Comparison of ENCODE assay signal across 17 cellular contexts in genomic region chr12:112214064-112214463, GRCh38.
DNase-seq lines count a peak whose midpoint lies in the region; ATAC-seq and TF ChIP-seq lines count a peak whose summit lies in the region.
"Had no signal": no experiment of that assay in that cellular context is flagged by ENCODE, and none has a peak within 500 bp of the region (broad histone marks: within the 10 kb centered on the region; RNA-seq: fewer than 3 reads in every experiment).

No MANE protein-coding gene starts in this region.

- POLR2A ChIA-PET in activated B cell treated with CpG ODN at 0.5 μM for 24 hours (lab: Charles Lee) = no interaction called here
- POLR2A ChIA-PET in activated CD4-positive, alpha-beta T cell treated with anti-CD3 and anti-CD28 coated beads, Interleukin-2, amount 10 ng/mL, durations not matched to agents 7 days and 5 days (lab: Charles Lee) = no interaction called here

- ATAC-seq in activated B cell treated with CpG ODN at 0.5 μM for 24 hours (ENCODE audit: low read depth) = no peak
- ATAC-seq in stimulated activated effector memory CD8-positive, alpha-beta T cell treated with anti-CD3 and anti-CD28 coated beads, Interleukin-12 subunit alpha, Interleukin-12 subunit beta, amount 100 ng/mL, for 72 hours = no peak
- no peak for ATAC-seq in GM18519 (IDR thresholded peaks at IDR 0.05; ENCODE audit: low FRiP score, unreplicated experiment)
- ATAC-seq: HCT116 had no signal

- no peak for TF ChIP-seq POLR2A in erythroblast (IDR thresholded peaks at IDR 0.05; ENCODE audit: low read length)

- DNase-seq in AG09309 (ENCODE audit: low read depth) = peak; percentile 17
- no peak for DNase-seq in activated B cell treated with CpG ODN at 0.5 μM for 24 hours
- peak; percentile 27 to 54 for DNase-seq in erythroblast (lab: John Stamatoyannopoulos, UW)
- no peak for DNase-seq in stimulated activated effector memory CD8-positive, alpha-beta T cell treated with anti-CD3 and anti-CD28 coated beads, Interleukin-12 subunit alpha, Interleukin-12 subunit beta, amount 100 ng/mL, for 72 hours (ENCODE audit: low spot score in 2 of 2)
- no peak for DNase-seq in activated CD4-positive, alpha-beta T cell treated with anti-CD3 and anti-CD28 coated beads, Interleukin-2, amount 10 ng/mL, durations not matched to agents 7 days and 5 days
- no peak for DNase-seq in activated T-helper 1 cell treated with anti-CD3 and anti-CD28 coated beads, Interleukin-12 subunit alpha, Interleukin-12 subunit beta, Interleukin-2, Interleukin-4 antibody, amounts not matched to agents 30 ng/mL and 10 ng/mL and 1 ng/mL, durations not matched to agents 14 hours and 24 hours and 36 hours (ENCODE audit: low spot score)
- DNase-seq: AML-193; C1 segment of cervical spinal cord; Calu3; CD4-positive, alpha-beta memory T cell; COR-L47; DMS53; DND-41; GM23248; H7 had no signal

- no peaks in the 10 kb centered on the region for H3K27me3 Mint-ChIP-seq in activated B cell treated with CpG ODN at 0.5 μM for 24 hours
- no peaks in the 10 kb centered on the region for H3K27me3 Mint-ChIP-seq in activated CD4-positive, alpha-beta T cell treated with anti-CD3 and anti-CD28 coated beads, Interleukin-2, amount 10 ng/mL, durations not matched to agents 7 days and 5 days
- H3K27me3 Mint-ChIP-seq in activated T-helper 1 cell treated with anti-CD3 and anti-CD28 coated beads, Interleukin-12 subunit alpha, Interleukin-12 subunit beta, Interleukin-2, Interleukin-4 antibody, amounts not matched to agents 30 ng/mL and 10 ng/mL and 1 ng/mL, durations not matched to agents 14 hours and 24 hours and 36 hours (ENCODE audit: insufficient read depth) = no peaks in the 10 kb centered on the region
- H3K27me3 Mint-ChIP-seq: CD4-positive, alpha-beta memory T cell had no signal

- TF ChIP-seq CTCF in AG09309 (IDR thresholded peaks at IDR 0.05; ENCODE audit: control insufficient read depth, insufficient read depth, low read depth, low read length, missing control alignments) (no peak), activated B cell treated with CpG ODN at 0.5 μM for 24 hours (IDR thresholded peaks at IDR 0.05) (no peak)

- H3K4me1 Mint-ChIP-seq in activated B cell treated with CpG ODN at 0.5 μM for 24 hours = peaks cover 40% of the 10 kb centered on the region
- H3K4me1 Mint-ChIP-seq in stimulated activated effector memory CD8-positive, alpha-beta T cell treated with anti-CD3 and anti-CD28 coated beads, Interleukin-12 subunit alpha, Interleukin-12 subunit beta, amount 100 ng/mL, for 72 hours = no peaks in the 10 kb centered on the region
- H3K4me1 Mint-ChIP-seq in activated CD4-positive, alpha-beta T cell treated with anti-CD3 and anti-CD28 coated beads, Interleukin-2, amount 10 ng/mL, durations not matched to agents 7 days and 5 days = no peaks in the 10 kb centered on the region
- H3K4me1 Mint-ChIP-seq in activated T-helper 1 cell treated with anti-CD3 and anti-CD28 coated beads, Interleukin-12 subunit alpha, Interleukin-12 subunit beta, Interleukin-2, Interleukin-4 antibody, amounts not matched to agents 30 ng/mL and 10 ng/mL and 1 ng/mL, durations not matched to agents 14 hours and 24 hours and 36 hours (ENCODE audit: low read depth) = no peaks in the 10 kb centered on the region
- H3K4me1 Mint-ChIP-seq: CD4-positive, alpha-beta memory T cell had no signal

- H3K27ac Mint-ChIP-seq in activated B cell treated with CpG ODN at 0.5 μM for 24 hours = peak overlapping the region; percentile 60
- peak overlapping the region; percentile 26 for H3K27ac Mint-ChIP-seq in stimulated activated effector memory CD8-positive, alpha-beta T cell treated with anti-CD3 and anti-CD28 coated beads, Interleukin-12 subunit alpha, Interleukin-12 subunit beta, amount 100 ng/mL, for 72 hours
- H3K27ac Mint-ChIP-seq in activated CD4-positive, alpha-beta T cell treated with anti-CD3 and anti-CD28 coated beads, Interleukin-2, amount 10 ng/mL, durations not matched to agents 7 days and 5 days = no peak overlapping the region
- H3K27ac Mint-ChIP-seq in activated T-helper 1 cell treated with anti-CD3 and anti-CD28 coated beads, Interleukin-12 subunit alpha, Interleukin-12 subunit beta, Interleukin-2, Interleukin-4 antibody, amounts not matched to agents 30 ng/mL and 10 ng/mL and 1 ng/mL, durations not matched to agents 14 hours and 24 hours and 36 hours = no peak overlapping the region

- CTCF ChIA-PET in activated B cell treated with CpG ODN at 0.5 μM for 24 hours (lab: Charles Lee) = no interaction called here
- CTCF ChIA-PET in activated CD4-positive, alpha-beta T cell treated with anti-CD3 and anti-CD28 coated beads, Interleukin-2, amount 10 ng/mL, durations not matched to agents 7 days and 5 days (lab: Charles Lee) = interaction anchor here (1.8 kb wide), 1 partner anchor 16 kb away, joined by 4 read pairs; no protein-coding TSS in a partner anchor

- H3K4me3 Mint-ChIP-seq in activated B cell treated with CpG ODN at 0.5 μM for 24 hours = no peak overlapping the region
- no peak overlapping the region for H3K4me3 Mint-ChIP-seq in stimulated activated effector memory CD8-positive, alpha-beta T cell treated with anti-CD3 and anti-CD28 coated beads, Interleukin-12 subunit alpha, Interleukin-12 subunit beta, amount 100 ng/mL, for 72 hours
- no peak overlapping the region for H3K4me3 Mint-ChIP-seq in activated CD4-positive, alpha-beta T cell treated with anti-CD3 and anti-CD28 coated beads, Interleukin-2, amount 10 ng/mL, durations not matched to agents 7 days and 5 days
- no peak overlapping the region for H3K4me3 Mint-ChIP-seq in activated T-helper 1 cell treated with anti-CD3 and anti-CD28 coated beads, Interleukin-12 subunit alpha, Interleukin-12 subunit beta, Interleukin-2, Interleukin-4 antibody, amounts not matched to agents 30 ng/mL and 10 ng/mL and 1 ng/mL, durations not matched to agents 14 hours and 24 hours and 36 hours
- H3K4me3 Mint-ChIP-seq: CD4-positive, alpha-beta memory T cell had no signal

- H3K9me3 Mint-ChIP-seq in activated B cell treated with CpG ODN at 0.5 μM for 24 hours = no peaks in the 10 kb centered on the region
- no peaks in the 10 kb centered on the region for H3K9me3 Mint-ChIP-seq in stimulated activated effector memory CD8-positive, alpha-beta T cell treated with anti-CD3 and anti-CD28 coated beads, Interleukin-12 subunit alpha, Interleukin-12 subunit beta, amount 100 ng/mL, for 72 hours
- H3K9me3 Mint-ChIP-seq in activated CD4-positive, alpha-beta T cell treated with anti-CD3 and anti-CD28 coated beads, Interleukin-2, amount 10 ng/mL, durations not matched to agents 7 days and 5 days = no peaks in the 10 kb centered on the region
- no peaks in the 10 kb centered on the region for H3K9me3 Mint-ChIP-seq in activated T-helper 1 cell treated with anti-CD3 and anti-CD28 coated beads, Interleukin-12 subunit alpha, Interleukin-12 subunit beta, Interleukin-2, Interleukin-4 antibody, amounts not matched to agents 30 ng/mL and 10 ng/mL and 1 ng/mL, durations not matched to agents 14 hours and 24 hours and 36 hours
- H3K9me3 Mint-ChIP-seq: CD4-positive, alpha-beta memory T cell had no signal

- no peak overlapping the region for H3K4me3 ChIP-seq in AG09309 (ENCODE audit: control insufficient read depth, low read depth, low read length)
- H3K4me3 ChIP-seq: GM23248 had no signal

- intact Hi-C loops in activated B cell treated with CpG ODN at 0.5 μM for 24 hours (cut with micrococcal nuclease) = no loop called here
- intact Hi-C loops in activated T-helper 1 cell treated with anti-CD3 and anti-CD28 coated beads, Interleukin-12 subunit alpha, Interleukin-12 subunit beta, Interleukin-2, Interleukin-4 antibody, amounts not matched to agents 30 ng/mL and 10 ng/mL and 1 ng/mL, durations not matched to agents 14 hours and 24 hours and 36 hours (cut with micrococcal nuclease) = no loop called here

- peaks cover 65% of the 10 kb centered on the region for H3K36me3 Mint-ChIP-seq in activated B cell treated with CpG ODN at 0.5 μM for 24 hours (ENCODE audit: low read depth)
- H3K36me3 Mint-ChIP-seq in stimulated activated effector memory CD8-positive, alpha-beta T cell treated with anti-CD3 and anti-CD28 coated beads, Interleukin-12 subunit alpha, Interleukin-12 subunit beta, amount 100 ng/mL, for 72 hours = peaks cover 59% of the 10 kb centered on the region
- peaks cover 24% of the 10 kb centered on the region for H3K36me3 Mint-ChIP-seq in activated CD4-positive, alpha-beta T cell treated with anti-CD3 and anti-CD28 coated beads, Interleukin-2, amount 10 ng/mL, durations not matched to agents 7 days and 5 days (ENCODE audit: low read depth)
- H3K36me3 Mint-ChIP-seq in activated T-helper 1 cell treated with anti-CD3 and anti-CD28 coated beads, Interleukin-12 subunit alpha, Interleukin-12 subunit beta, Interleukin-2, Interleukin-4 antibody, amounts not matched to agents 30 ng/mL and 10 ng/mL and 1 ng/mL, durations not matched to agents 14 hours and 24 hours and 36 hours (ENCODE audit: low read depth) = peaks cover 22% of the 10 kb centered on the region

Comparison
In these comparisons a context has a peak if more than half of its experiments do, and no peak if none do; other contexts are left out.
1. DNase-seq: peak in AG09309 (single experiment) and erythroblast (2 of 2); none in activated B cell treated with CpG ODN at 0.5 μM for 24 hours (single experiment), stimulated activated effector memory CD8-positive, alpha-beta T cell treated with anti-CD3 and anti-CD28 coated beads, Interleukin-12 subunit alpha, Interleukin-12 subunit beta, amount 100 ng/mL, for 72 hours (0 of 2), activated CD4-positive, alpha-beta T cell treated with anti-CD3 and anti-CD28 coated beads, Interleukin-2, amount 10 ng/mL, durations not matched to agents 7 days and 5 days (single experiment) and activated T-helper 1 cell treated with anti-CD3 and anti-CD28 coated beads, Interleukin-12 subunit alpha, Interleukin-12 subunit beta, Interleukin-2, Interleukin-4 antibody, amounts not matched to agents 30 ng/mL and 10 ng/mL and 1 ng/mL, durations not matched to agents 14 hours and 24 hours and 36 hours (single experiment).
2. H3K27ac Mint-ChIP-seq: peak in activated B cell treated with CpG ODN at 0.5 μM for 24 hours (single experiment) and stimulated activated effector memory CD8-positive, alpha-beta T cell treated with anti-CD3 and anti-CD28 coated beads, Interleukin-12 subunit alpha, Interleukin-12 subunit beta, amount 100 ng/mL, for 72 hours (single experiment); none in activated CD4-positive, alpha-beta T cell treated with anti-CD3 and anti-CD28 coated beads, Interleukin-2, amount 10 ng/mL, durations not matched to agents 7 days and 5 days (single experiment) and activated T-helper 1 cell treated with anti-CD3 and anti-CD28 coated beads, Interleukin-12 subunit alpha, Interleukin-12 subunit beta, Interleukin-2, Interleukin-4 antibody, amounts not matched to agents 30 ng/mL and 10 ng/mL and 1 ng/mL, durations not matched to agents 14 hours and 24 hours and 36 hours (single experiment).